ENCODE assay signal across 15 cellular contexts in genomic region chr3:195701042-195701910, GRCh38.
"Had no signal": no experiment of that assay in that cellular context is flagged by ENCODE, and none has a peak within 500 bp of the region (broad histone marks: within the 10 kb centered on the region; RNA-seq: fewer than 3 reads in every experiment).

No MANE protein-coding gene starts in this region.

- FAIRE-seq: kidney had no signal

- ATAC-seq: activated CD8-positive, alpha-beta memory T cell treated with anti-CD3 and anti-CD28 coated beads, Interleukin-2, amount 10 ng/mL, durations not matched to agents 7 days and 5 days; activated T-cell treated with anti-CD3 and anti-CD28 coated beads, Interleukin-2, amount 50 U/mL, for 72 hours; effector memory CD8-positive, alpha-beta T cell; left ventricle myocardium superior had no signal

- DNase-seq: activated CD4-positive, alpha-beta T cell treated with anti-CD3 and anti-CD28 coated beads for 1 hour; activated CD4-positive, alpha-beta T cell treated with anti-CD3 and anti-CD28 coated beads, Interleukin-2, amount 50 U/mL, for 48 hours; activated CD8-positive, alpha-beta memory T cell treated with anti-CD3 and anti-CD28 coated beads, Interleukin-2, amount 10 ng/mL, durations not matched to agents 7 days and 5 days; activated naive CD4-positive, alpha-beta T cell treated with anti-CD3 and anti-CD28 coated beads for 36 hours; activated T-cell treated with anti-CD3 and anti-CD28 coated beads, Interleukin-2, amount 50 U/mL, for 72 hours; effector memory CD8-positive, alpha-beta T cell; kidney; left ventricle myocardium superior; mesendoderm; stimulated activated naive B cell treated with anti-CD40 and anti-IgM and Interleukin-4, amounts not matched to agents 10 μg/mL and 1 μg/mL and 100 μg/mL, for 72 hours; substantia nigra had no signal

- H3K27me3 ChIP-seq: hepatocyte had no signal

- H3K27ac ChIP-seq: epithelial cell of prostate, hepatocyte, parathyroid adenoma, skin epidermis had no signal

- H3K4me3 ChIP-seq: hepatocyte, skin epidermis had no signal

- H3K4me1 ChIP-seq: parathyroid adenoma had no signal
